Comparison of ENCODE assay signal across 19 cellular contexts in genomic region chr20:50246367-50247195, GRCh38. TPM values are rescaled to one million over a fixed set of nuclear protein-coding genes. Genes with fewer than 3 reads are reported as not detected.
A peak's percentile ranks its signal among the peaks of the same experiment; 100 is the strongest.
DNase-seq lines count a peak whose midpoint lies in the region; ATAC-seq and TF ChIP-seq lines count a peak whose summit lies in the region.
"Had no signal": no experiment of that assay in that cellular context is flagged by ENCODE, and none has a peak within 500 bp of the region (broad histone marks: within the 10 kb centered on the region; RNA-seq: fewer than 3 reads in every experiment).

No MANE protein-coding gene starts in this region.

- no peak for TF ChIP-seq CTCF in HFFc6 (IDR thresholded peaks at IDR 0.05)

- H3K27me3 Mint-ChIP-seq in HFFc6 (ENCODE audit: insufficient read depth) = no peaks in the 10 kb centered on the region; the same call in none of the 2 replicates
- H3K27me3 Mint-ChIP-seq in activated CD4-positive, alpha-beta T cell treated with anti-CD3 and anti-CD28 coated beads for 36 hours = no peaks in the 10 kb centered on the region

- no peaks in the 10 kb centered on the region for H3K27me3 ChIP-seq in adipocyte (replicated peaks; ENCODE audit: control insufficient read depth, insufficient read depth, low read length)
- H3K27me3 ChIP-seq: cardiac muscle cell, neutrophil, testis had no signal

- peak; percentile 6 for ATAC-seq in stimulated activated effector memory CD8-positive, alpha-beta T cell treated with anti-CD3 and anti-CD28 coated beads, Interleukin-12 subunit alpha, Interleukin-12 subunit beta, amount 100 ng/mL, for 72 hours
- ATAC-seq in GM18505 (IDR thresholded peaks at IDR 0.05; ENCODE audit: unreplicated experiment) = no peak
- ATAC-seq in activated CD4-positive, alpha-beta T cell treated with anti-CD3 and anti-CD28 coated beads for 36 hours = no peak
- ATAC-seq: activated T-cell treated with anti-CD3 and anti-CD28 coated beads, Interleukin-2, amount 50 U/mL, for 72 hours; sciatic nerve had no signal

- peaks cover 55% of the 10 kb centered on the region for H3K4me1 ChIP-seq in adipocyte (ENCODE audit: control insufficient read depth, insufficient read depth, low read length)

- CTCF ChIA-PET in activated CD4-positive, alpha-beta T cell treated with anti-CD3 and anti-CD28 coated beads for 36 hours (lab: Charles Lee) = no interaction called here

- DNase-seq in HFFc6 = no peak
- no peak for DNase-seq in adipocyte (ENCODE audit: low read depth)
- DNase-seq in kidney tubule cell (ENCODE audit: low spot score) = peak; percentile 25
- DNase-seq in stimulated activated effector memory CD8-positive, alpha-beta T cell treated with anti-CD3 and anti-CD28 coated beads, Interleukin-12 subunit alpha, Interleukin-12 subunit beta, amount 100 ng/mL, for 72 hours (ENCODE audit: low spot score in 2 of 2) = no peak
- DNase-seq in A172 (ENCODE audit: low spot score) = no peak
- DNase-seq in D341Med (ENCODE audit: low spot score) = no peak
- DNase-seq in activated CD4-positive, alpha-beta T cell treated with anti-CD3 and anti-CD28 coated beads for 36 hours = no peak
- DNase-seq: activated CD4-positive, alpha-beta memory T cell treated with anti-CD3 and anti-CD28 coated beads, Interleukin-2, amount 10 ng/mL, durations not matched to agents 7 days and 5 days; activated naive CD8-positive, alpha-beta T cell treated with anti-CD3 and anti-CD28 coated beads, Interleukin-2, amount 10 ng/mL, durations not matched to agents 7 days and 5 days; activated T-cell treated with anti-CD3 and anti-CD28 coated beads, Interleukin-2, amount 50 U/mL, for 72 hours; GOT3; NCI-H2107; testis had no signal

- POLR2A ChIA-PET in activated CD4-positive, alpha-beta T cell treated with anti-CD3 and anti-CD28 coated beads for 36 hours (lab: Charles Lee) = no interaction called here

- H3K4me1 Mint-ChIP-seq in HFFc6 (ENCODE audit: low read depth) = peaks cover 62% of the 10 kb centered on the region
- no peaks in the 10 kb centered on the region for H3K4me1 Mint-ChIP-seq in stimulated activated effector memory CD8-positive, alpha-beta T cell treated with anti-CD3 and anti-CD28 coated beads, Interleukin-12 subunit alpha, Interleukin-12 subunit beta, amount 100 ng/mL, for 72 hours
- H3K4me1 Mint-ChIP-seq in activated CD4-positive, alpha-beta T cell treated with anti-CD3 and anti-CD28 coated beads for 36 hours = no peaks in the 10 kb centered on the region
- H3K4me1 Mint-ChIP-seq: B cell, IgD-negative memory B cell had no signal

- no peak overlapping the region for H3K4me3 ChIP-seq in adipocyte (ENCODE audit: low read length)
- H3K4me3 ChIP-seq: cardiac muscle cell, testis had no signal

- H3K9ac ChIP-seq in adipocyte (ENCODE audit: low read length) = peak overlapping the region; percentile 65

- no peak overlapping the region for H3K4me3 Mint-ChIP-seq in HFFc6
- H3K4me3 Mint-ChIP-seq in stimulated activated effector memory CD8-positive, alpha-beta T cell treated with anti-CD3 and anti-CD28 coated beads, Interleukin-12 subunit alpha, Interleukin-12 subunit beta, amount 100 ng/mL, for 72 hours = no peak overlapping the region
- H3K4me3 Mint-ChIP-seq in activated CD4-positive, alpha-beta T cell treated with anti-CD3 and anti-CD28 coated beads for 36 hours = no peak overlapping the region
- H3K4me3 Mint-ChIP-seq: activated CD4-positive, alpha-beta memory T cell treated with anti-CD3 and anti-CD28 coated beads, Interleukin-2, amount 10 ng/mL, durations not matched to agents 7 days and 5 days; activated naive CD8-positive, alpha-beta T cell treated with anti-CD3 and anti-CD28 coated beads, Interleukin-2, amount 10 ng/mL, durations not matched to agents 7 days and 5 days; activated T-cell treated with anti-CD3 and anti-CD28 coated beads, Interleukin-2, amount 50 U/mL, for 72 hours; B cell; IgD-negative memory B cell had no signal

- peak overlapping the region; percentile 86 for H3K27ac Mint-ChIP-seq in HFFc6
- peak overlapping the region; percentile 29 for H3K27ac Mint-ChIP-seq in stimulated activated effector memory CD8-positive, alpha-beta T cell treated with anti-CD3 and anti-CD28 coated beads, Interleukin-12 subunit alpha, Interleukin-12 subunit beta, amount 100 ng/mL, for 72 hours
- no peak overlapping the region for H3K27ac Mint-ChIP-seq in activated CD4-positive, alpha-beta T cell treated with anti-CD3 and anti-CD28 coated beads for 36 hours
- H3K27ac Mint-ChIP-seq: activated CD4-positive, alpha-beta memory T cell treated with anti-CD3 and anti-CD28 coated beads, Interleukin-2, amount 10 ng/mL, durations not matched to agents 7 days and 5 days; activated naive CD8-positive, alpha-beta T cell treated with anti-CD3 and anti-CD28 coated beads, Interleukin-2, amount 10 ng/mL, durations not matched to agents 7 days and 5 days; activated T-cell treated with anti-CD3 and anti-CD28 coated beads, Interleukin-2, amount 50 U/mL, for 72 hours; B cell; IgD-negative memory B cell had no signal

- no peaks in the 10 kb centered on the region for H3K36me3 Mint-ChIP-seq in HFFc6 (ENCODE audit: low read depth)
- no peaks in the 10 kb centered on the region for H3K36me3 Mint-ChIP-seq in stimulated activated effector memory CD8-positive, alpha-beta T cell treated with anti-CD3 and anti-CD28 coated beads, Interleukin-12 subunit alpha, Interleukin-12 subunit beta, amount 100 ng/mL, for 72 hours
- no peaks in the 10 kb centered on the region for H3K36me3 Mint-ChIP-seq in activated CD4-positive, alpha-beta T cell treated with anti-CD3 and anti-CD28 coated beads for 36 hours (ENCODE audit: low read depth)
- H3K36me3 Mint-ChIP-seq: activated naive CD8-positive, alpha-beta T cell treated with anti-CD3 and anti-CD28 coated beads, Interleukin-2, amount 10 ng/mL, durations not matched to agents 7 days and 5 days; IgD-negative memory B cell had no signal

- no peaks in the 10 kb centered on the region for H3K9me3 ChIP-seq in adipocyte (ENCODE audit: control insufficient read depth, low read length)
- H3K9me3 ChIP-seq: neutrophil, testis had no signal

- no peaks in the 10 kb centered on the region for H3K9me3 Mint-ChIP-seq in HFFc6
- H3K9me3 Mint-ChIP-seq in stimulated activated effector memory CD8-positive, alpha-beta T cell treated with anti-CD3 and anti-CD28 coated beads, Interleukin-12 subunit alpha, Interleukin-12 subunit beta, amount 100 ng/mL, for 72 hours = no peaks in the 10 kb centered on the region
- no peaks in the 10 kb centered on the region for H3K9me3 Mint-ChIP-seq in activated CD4-positive, alpha-beta T cell treated with anti-CD3 and anti-CD28 coated beads for 36 hours (ENCODE audit: low read depth)
- H3K9me3 Mint-ChIP-seq: activated CD4-positive, alpha-beta memory T cell treated with anti-CD3 and anti-CD28 coated beads, Interleukin-2, amount 10 ng/mL, durations not matched to agents 7 days and 5 days; activated naive CD8-positive, alpha-beta T cell treated with anti-CD3 and anti-CD28 coated beads, Interleukin-2, amount 10 ng/mL, durations not matched to agents 7 days and 5 days; activated T-cell treated with anti-CD3 and anti-CD28 coated beads, Interleukin-2, amount 50 U/mL, for 72 hours had no signal

- no peak for TF ChIP-seq POLR2A in GM18505 (IDR thresholded peaks at IDR 0.05; ENCODE audit: borderline replicate concordance, extremely low read depth, insufficient read depth, insufficient read length)

- intact Hi-C loops in activated CD4-positive, alpha-beta T cell treated with anti-CD3 and anti-CD28 coated beads for 36 hours (cut with DNase I, micrococcal nuclease) = no loop called here

- no peaks in the 10 kb centered on the region for H3K36me3 ChIP-seq in adipocyte (ENCODE audit: control insufficient read depth, insufficient read depth, low read length, severe bottlenecking)
- H3K36me3 ChIP-seq: cardiac muscle cell, neutrophil had no signal

RNA-seq across cellular contexts. Expression of gene CEBPB, which starts 56.0 kb away (rescaled TPM):
- total RNA-seq in HFFc6 (2021; fragmentation: NEBNext Ultra II Directional; extraction: Animal tissue kit (Norgen Biotek cat#: 25700)) = 10 to 100 TPM; 57.9 to 62.8 (median 59.8) TPM
- total RNA-seq in A172 (2014; rRNA removed; shearing (Covaris generic)) = 26.8 and 31.5 TPM in 2 replicates
- 10 to 100 TPM; 28.9 to 40.1 TPM for total RNA-seq in activated CD4-positive, alpha-beta T cell treated with anti-CD3 and anti-CD28 coated beads for 36 hours
